8 cellular contexts compared by ENCODE assay signal in genomic region chr10:67883710-67884312, GRCh38. TPM values are rescaled to one million over a fixed set of nuclear protein-coding genes. Genes with fewer than 3 reads are reported as not detected.
DNase-seq lines count a peak whose midpoint lies in the region; ATAC-seq lines count a peak whose summit lies in the region.

No MANE protein-coding gene starts in this region.

- no peak overlapping the region for H4K91ac ChIP-seq in mesenchymal stem cell (ENCODE audit: low read length)

- H3K4me1 ChIP-seq in HUES64 (ENCODE audit: insufficient read depth, low read length) (no peaks in the 10 kb centered on the region; the same call in 1 of the 2 replicates), mesenchymal stem cell (ENCODE audit: control insufficient read depth, insufficient read depth, low read depth, low read length) (peaks cover 7% of the 10 kb centered on the region), aorta (ENCODE audit: control insufficient read depth in 1 of 2, insufficient read depth in 2 of 2, low read length in 2 of 2) (peaks cover 2 to 4% of the 10 kb centered on the region in 2 donors)

- DNase-seq in AG08395 (ENCODE audit: low spot score) (peak; percentile 6), caudate nucleus (lab: John Stamatoyannopoulos, UW) (peak in 2 of 61 donors; percentile 27 to 36), mesenchymal stem cell (no peak), aorta (no peak), cerebellar cortex (ENCODE audit: low spot score) (no peak), COLO668 (lab: John Stamatoyannopoulos, UW; ENCODE audit: unreplicated experiment) (no peak)

- peak overlapping the region; percentile 31 for H2AFZ ChIP-seq in mesenchymal stem cell (ENCODE audit: low read depth, low read length)

- no peak overlapping the region for H3K14ac ChIP-seq in mesenchymal stem cell (ENCODE audit: low read length in 2 of 2)

- ATAC-seq in aorta (ENCODE audit: low FRiP score) (peak; percentile 33), HG03108 (IDR thresholded peaks at IDR 0.05; ENCODE audit: unreplicated experiment) (no peak)

- peak overlapping the region in 1 of 2 experiments; percentile 14 for H2BK12ac ChIP-seq in mesenchymal stem cell (ENCODE audit: low read length in 2 of 2)

- H2AK5ac ChIP-seq in mesenchymal stem cell (ENCODE audit: low read length, severe bottlenecking) = no peak overlapping the region

- peak overlapping the region; percentile 58 to 92 for H3K18ac ChIP-seq in mesenchymal stem cell (ENCODE audit: low read depth in 1 of 2, low read length in 2 of 2)

- H3K4me2 ChIP-seq in mesenchymal stem cell (ENCODE audit: low read length, poor library complexity, severe bottlenecking) = peak overlapping the region; percentile 71

- peaks cover 1% of the 10 kb centered on the region for H3K79me1 ChIP-seq in mesenchymal stem cell (replicated peaks; ENCODE audit: low read length, poor library complexity, severe bottlenecking)

- no peak overlapping the region for H2BK15ac ChIP-seq in mesenchymal stem cell (ENCODE audit: low read depth, poor library complexity, severe bottlenecking)

- no peak overlapping the region for H3K23ac ChIP-seq in mesenchymal stem cell (ENCODE audit: low read length in 2 of 2)

- peak overlapping the region; percentile 74 for H3K9ac ChIP-seq in HUES64 (ENCODE audit: low read depth, low read length)
- peak overlapping the region; percentile 93 for H3K9ac ChIP-seq in mesenchymal stem cell (ENCODE audit: low read length)

- intact Hi-C loops in aorta (cut with DNase I) = loop anchor here (1.0 to 10.0 kb wide), 2 partner anchors 448 to 451 kb away; partner anchors contain the start of genes HNRNPH3 (in 2 of the 2) and PBLD (in 2 of the 2)

- H3K27ac ChIP-seq in HUES64 (ENCODE audit: low read depth, low read length) (peak overlapping the region; percentile 87; the same call in 1 of the 2 replicates), caudate nucleus (ENCODE audit: low read depth, low read length) (peak overlapping the region; percentile 98), mesenchymal stem cell (ENCODE audit: low read length, poor library complexity, severe bottlenecking) (peak overlapping the region; percentile 78), aorta (ENCODE audit: low read depth in 1 of 2, low read length in 2 of 2) (peak overlapping the region; percentile 85 to 94)

- H2BK120ac ChIP-seq in mesenchymal stem cell (ENCODE audit: low read depth, low read length) = no peak overlapping the region

- H2BK5ac ChIP-seq in mesenchymal stem cell (ENCODE audit: low read depth, low read length, poor library complexity, severe bottlenecking) = no peak overlapping the region

- H3K9me3 ChIP-seq in HUES64 (ENCODE audit: insufficient read depth, low read depth, low read length) (no peaks in the 10 kb centered on the region), mesenchymal stem cell (ENCODE audit: control insufficient read depth, low read length) (no peaks in the 10 kb centered on the region), aorta (ENCODE audit: control insufficient read depth, low read length) (no peaks in the 10 kb centered on the region)

- H3K36me3 ChIP-seq in HUES64 (ENCODE audit: insufficient read depth, low read length) (peaks cover 27% of the 10 kb centered on the region), mesenchymal stem cell (ENCODE audit: control insufficient read depth in 1 of 2, insufficient read depth in 2 of 2, low read depth in 1 of 2, low read length in 2 of 2) (peaks cover 5 to 20% of the 10 kb centered on the region in 2 experiments), aorta (ENCODE audit: control insufficient read depth in 1 of 2, insufficient read depth in 2 of 2, low read length in 1 of 2) (peaks cover 0 to 6% of the 10 kb centered on the region in 2 donors)

- no peaks in the 10 kb centered on the region for H3K27me3 ChIP-seq in HUES64 (ENCODE audit: insufficient read depth, low read length)
- H3K27me3 ChIP-seq in mesenchymal stem cell (ENCODE audit: control insufficient read depth in 1 of 2, insufficient read depth in 1 of 2, low read length in 2 of 2) = no peaks in the 10 kb centered on the region
- H3K27me3 ChIP-seq in aorta (ENCODE audit: control insufficient read depth in 1 of 2, insufficient read depth in 2 of 2, low read length in 1 of 2) = no peaks in the 10 kb centered on the region

- peak overlapping the region; percentile 27 for H4K8ac ChIP-seq in mesenchymal stem cell (ENCODE audit: low read length)

- H3K4ac ChIP-seq in mesenchymal stem cell (ENCODE audit: low read depth in 1 of 2, low read length in 2 of 2) = peak overlapping the region in 1 of 2 experiments; percentile 67

- H3K4me3 ChIP-seq in HUES64 (ENCODE audit: low read length) (peak overlapping the region; percentile 98), mesenchymal stem cell (ENCODE audit: insufficient read depth in 1 of 2, low read depth in 1 of 2, low read length in 2 of 2) (peak overlapping the region; percentile 77 to 79), aorta (ENCODE audit: low read length in 2 of 2) (peak overlapping the region; percentile 4 to 85)

- 54% methylated on average over 11 of the region's 13 CpGs for WGBS in HUES64
- 42% methylated on average over 8 of the region's 13 CpGs for WGBS in mesenchymal stem cell
- WGBS in aorta, 2 donors = 6 to 11% methylated on average over 13 of the region's 13 CpGs

RNA-seq across cellular contexts. Expression of gene SIRT1, which starts 0.6 kb away (rescaled TPM):
- 34.6 TPM for polyA plus RNA-seq in HUES64 (2013, experiment 1 of 2)
- 32.8 TPM for polyA plus RNA-seq in HUES64 (2013, experiment 2 of 2)
- 6.7 TPM for polyA plus RNA-seq in mesenchymal stem cell (2013, experiment 1 of 2)
- polyA plus RNA-seq in mesenchymal stem cell (2013, experiment 2 of 2) = 8.2 TPM
- 10 to 100 TPM; 21.7 to 24.8 TPM for total RNA-seq in aorta
- polyA plus RNA-seq in aorta = 10 to 100 TPM; 13.0 to 16.5 TPM

RNA-seq across cellular contexts. Expression of gene DNAJC12, which starts 45.8 kb away (rescaled TPM):
- polyA plus RNA-seq in HUES64 (2013, experiment 1 of 2) = 1.2 TPM
- 2.7 TPM for polyA plus RNA-seq in HUES64 (2013, experiment 2 of 2)
- polyA plus RNA-seq in mesenchymal stem cell (2013, experiment 1 of 2) = 0.59 TPM
- 0.67 TPM for polyA plus RNA-seq in mesenchymal stem cell (2013, experiment 2 of 2)
- total RNA-seq in aorta = 1 to 10 TPM; 1.9 to 4.1 TPM
- 1 to 10 TPM; 1.7 to 4.4 TPM for polyA plus RNA-seq in aorta

Comparison
In these comparisons a context has a peak if more than half of its experiments do, and no peak if none do; other contexts are left out.
1. H3K4me3 ChIP-seq: peak in every context shown above with its lines; median percentile 98 in HUES64; 78 in mesenchymal stem cell; 44 in aorta.